In the genomic region with DNA sequence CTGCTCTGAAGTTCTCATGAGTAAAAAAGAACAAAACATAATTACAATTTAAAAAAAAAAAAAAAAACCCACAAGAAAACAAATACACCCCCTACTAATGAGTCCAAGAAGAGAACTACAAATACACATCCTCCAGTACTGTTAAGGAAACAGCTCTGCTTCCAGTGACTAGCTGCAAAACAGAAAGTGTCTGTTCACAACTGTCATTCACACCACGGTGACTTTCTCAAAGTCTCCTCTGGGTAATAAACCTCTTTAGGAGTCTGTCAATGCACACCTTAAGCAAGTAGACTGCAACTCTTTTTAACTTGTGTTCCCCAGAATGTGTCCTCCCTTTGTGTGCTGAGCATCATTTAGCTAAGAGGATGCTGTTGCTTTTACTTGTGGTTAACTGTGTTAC, we compare ENCODE assay signal across 12 cellular contexts. TPM values are rescaled to one million over a fixed set of nuclear protein-coding genes. Genes with fewer than 3 reads are reported as not detected.
DNase-seq lines count a peak whose midpoint lies in the region; ATAC-seq and TF ChIP-seq lines count a peak whose summit lies in the region.
"Had no signal": no experiment of that assay in that cellular context is flagged by ENCODE, and none has a peak within 500 bp of the region (broad histone marks: within the 10 kb centered on the region; RNA-seq: fewer than 3 reads in every experiment).

No MANE protein-coding gene starts in this region.

- peaks cover 32% of the 10 kb centered on the region for H3K79me2 ChIP-seq in PC-9 (ENCODE audit: low read depth)

- ATAC-seq in activated T-cell treated with anti-CD3 and anti-CD28 coated beads, Interleukin-2, amount 50 U/mL, for 4 hours, result peak in 1 of 2 donors; percentile 19
- ATAC-seq in GM21367 (IDR thresholded peaks at IDR 0.05; ENCODE audit: unreplicated experiment) (peak; percentile 47), IMR-90 (ENCODE audit: low read depth) (no peak)
- ATAC-seq in naive thymus-derived CD4-positive, alpha-beta T cell, result peak; percentile 48

- BruUV-seq in IMR-90 (replicated peaks; lab: Mats Ljungman, UMichigan) (no TSS peak), PC-9 (replicated peaks; lab: Mats Ljungman, UMichigan) (no TSS peak)

- peaks cover 50% of the 10 kb centered on the region for H4K20me1 ChIP-seq in IMR-90 (ENCODE audit: insufficient read depth, low read length)
- H4K20me1 ChIP-seq in PC-9 (ENCODE audit: insufficient read depth), result no peaks in the 10 kb centered on the region

- POLR2A ChIA-PET in IMR-90 (lab: Charles Lee; ENCODE audit: unreplicated experiment) (interaction anchor here (0.7 kb wide), 2 partner anchors 136 to 1343 kb away, joined by 3 to 4 read pairs; no protein-coding TSS in a partner anchor), PC-9 (lab: Charles Lee; ENCODE audit: unreplicated experiment) (interaction anchor here (0.6 kb wide), 1 partner anchor 37 kb away, joined by 3 read pairs; no protein-coding TSS in a partner anchor)
- POLR2A ChIA-PET in naive thymus-derived CD4-positive, alpha-beta T cell (lab: Charles Lee), result interaction anchor here (1.5 kb wide), 1 partner anchor 55 kb away, joined by 3 read pairs; a partner anchor contains a TSS

- H3K4me3 ChIP-seq in IMR-90 (ENCODE audit: insufficient read depth, low read depth, low read length), result no peak overlapping the region
- no peak overlapping the region for H3K4me3 ChIP-seq in naive thymus-derived CD4-positive, alpha-beta T cell (ENCODE audit: low read length)
- no peak overlapping the region for H3K4me3 ChIP-seq in effector memory CD4-positive, alpha-beta T cell (ENCODE audit: insufficient read depth, low read depth, low read length, poor library complexity, severe bottlenecking)
- H3K4me3 ChIP-seq in PC-9, result no peak overlapping the region
- H3K4me3 ChIP-seq: sigmoid colon had no signal

- no peak for DNase-seq in activated T-cell treated with anti-CD3 and anti-CD28 coated beads, Interleukin-2, amount 50 U/mL, for 4 hours
- no peak for DNase-seq in activated T-cell treated with anti-CD3 and anti-CD28 coated beads, Interleukin-2, amount 50 U/mL, for 48 hours
- no peak for DNase-seq in IMR-90
- DNase-seq in naive thymus-derived CD4-positive, alpha-beta T cell, result no peak
- DNase-seq in OCI-M2 (lab: John Stamatoyannopoulos, UW; ENCODE audit: unreplicated experiment), result no peak
- DNase-seq in effector memory CD4-positive, alpha-beta T cell, result no peak
- DNase-seq in PC-9, result no peak
- DNase-seq: GF-D8, heart right ventricle, NCI-H446 treated with DMSO at 0.1 percent for 48 hours, sigmoid colon had no signal

- H3K4me1 ChIP-seq in IMR-90 (ENCODE audit: control insufficient read depth, insufficient read depth, low read length) (peaks cover 9% of the 10 kb centered on the region), PC-9 (replicated peaks; ENCODE audit: insufficient read depth) (peaks cover 10% of the 10 kb centered on the region; the same call in 1 of the 2 replicates)
- H3K4me1 ChIP-seq in naive thymus-derived CD4-positive, alpha-beta T cell (ENCODE audit: control insufficient read depth in 2 of 2, insufficient read depth in 2 of 2, low read length in 2 of 2), result peaks cover 30 to 41% of the 10 kb centered on the region in 2 donors
- peaks cover 25% of the 10 kb centered on the region for H3K4me1 ChIP-seq in effector memory CD4-positive, alpha-beta T cell (ENCODE audit: control insufficient read depth, insufficient read depth, low read length, poor library complexity, severe bottlenecking)

- no peak overlapping the region for H3K27ac ChIP-seq in IMR-90 (ENCODE audit: insufficient read depth, low read length)
- no peak overlapping the region for H3K27ac ChIP-seq in naive thymus-derived CD4-positive, alpha-beta T cell (ENCODE audit: low read depth, low read length)
- H3K27ac ChIP-seq in effector memory CD4-positive, alpha-beta T cell (ENCODE audit: insufficient read depth, low read length, poor library complexity, severe bottlenecking), result no peak overlapping the region
- no peak overlapping the region for H3K27ac ChIP-seq in PC-9
- H3K27ac ChIP-seq: sigmoid colon had no signal

- in situ Hi-C loops in IMR-90 (cut with MboI; ENCODE audit: low sequenced_read_pairs), result no loop called here

- H3K4me3 Mint-ChIP-seq in activated T-cell treated with anti-CD3 and anti-CD28 coated beads, Interleukin-2, amount 50 U/mL, for 4 hours, result peak overlapping the region; percentile 33
- peak overlapping the region in 4 of 10 donors; percentile 9 to 74 (median 38) for H3K4me3 Mint-ChIP-seq in naive thymus-derived CD4-positive, alpha-beta T cell

- no peaks in the 10 kb centered on the region for H3K9me3 Mint-ChIP-seq in activated T-cell treated with anti-CD3 and anti-CD28 coated beads, Interleukin-2, amount 50 U/mL, for 4 hours
- no peaks in the 10 kb centered on the region for H3K9me3 Mint-ChIP-seq in naive thymus-derived CD4-positive, alpha-beta T cell

- CTCF ChIA-PET in IMR-90 (lab: Yijun Ruan, JAX), result interaction anchor here (0.6 to 1.0 kb wide), 2 partner anchors 56 to 369 kb away, joined by 3 to 4 read pairs; no protein-coding TSS in a partner anchor
- CTCF ChIA-PET in naive thymus-derived CD4-positive, alpha-beta T cell (lab: Charles Lee), result interaction anchor here (0.5 kb wide), 1 partner anchor 68 kb away, joined by 3 read pairs; no protein-coding TSS in a partner anchor
- CTCF ChIA-PET in PC-9 (lab: Charles Lee), result interaction anchor here (0.6 kb wide), 1 partner anchor 158 kb away, joined by 11 read pairs; no protein-coding TSS in a partner anchor

- TF ChIP-seq RAD21 in IMR-90 (IDR thresholded peaks at IDR 0.05; ENCODE audit: low read length), result no peak

- intact Hi-C loops in IMR-90 (cut with micrococcal nuclease) (loop anchor here (2.0 kb wide), 1 partner anchor 49 kb away; no protein-coding TSS in a partner anchor), PC-9 (cut with micrococcal nuclease; ENCODE audit: unreplicated experiment) (no loop called here)
- intact Hi-C loops in naive thymus-derived CD4-positive, alpha-beta T cell (cut with micrococcal nuclease), result loop anchor here in 1 of 2 donors (2.0 to 5.0 kb wide), 2 partner anchors 13 to 376 kb away; no protein-coding TSS in a partner anchor

- H3K9ac ChIP-seq in IMR-90 (ENCODE audit: low read depth, low read length), result no peak overlapping the region

- TF ChIP-seq POLR2A in IMR-90 (IDR thresholded peaks at IDR 0.05; ENCODE audit: low read depth, low read length), result no peak

- H3K27me3 Mint-ChIP-seq in activated T-cell treated with anti-CD3 and anti-CD28 coated beads, Interleukin-2, amount 50 U/mL, for 4 hours (ENCODE audit: low read depth), result no peaks in the 10 kb centered on the region
- no peaks in the 10 kb centered on the region for H3K27me3 Mint-ChIP-seq in naive thymus-derived CD4-positive, alpha-beta T cell

- H3K23ac ChIP-seq in IMR-90 (ENCODE audit: low read depth, low read length), result peak overlapping the region; percentile 51; the same call in 1 of the 2 replicates

- no CpG with 5 or more reads among the region's 1 CpG for WGBS in IMR-90 (ENCODE audit: extremely low coverage in 2 of 2, insufficient read length in 1 of 2), 2 experiments

- H4K91ac ChIP-seq in IMR-90 (ENCODE audit: insufficient read depth, low read depth, low read length), result no peak overlapping the region

- no peaks in the 10 kb centered on the region for H3K27me3 ChIP-seq in IMR-90 (ENCODE audit: control insufficient read depth, insufficient read depth, low read length)
- no peaks in the 10 kb centered on the region for H3K27me3 ChIP-seq in naive thymus-derived CD4-positive, alpha-beta T cell (ENCODE audit: control insufficient read depth in 2 of 2, insufficient read depth in 2 of 2, low read length in 2 of 2)
- H3K27me3 ChIP-seq in effector memory CD4-positive, alpha-beta T cell (replicated peaks; ENCODE audit: control insufficient read depth, insufficient read depth, low read length, poor library complexity, severe bottlenecking), result no peaks in the 10 kb centered on the region
- H3K27me3 ChIP-seq in PC-9 (ENCODE audit: insufficient read depth, low read depth), result no peaks in the 10 kb centered on the region
- H3K27me3 ChIP-seq: heart right ventricle, sigmoid colon had no signal

- no peak overlapping the region for H3K18ac ChIP-seq in IMR-90 (ENCODE audit: low read depth, low read length)

- H3K36me3 ChIP-seq in IMR-90 (ENCODE audit: control insufficient read depth, insufficient read depth, low read length), result peaks cover 19% of the 10 kb centered on the region
- peaks cover 0 to 4% (median 0%) of the 10 kb centered on the region in 3 experiments for H3K36me3 ChIP-seq in naive thymus-derived CD4-positive, alpha-beta T cell (ENCODE audit: control insufficient read depth in 2 of 3, insufficient read depth in 3 of 3, low read length in 3 of 3)
- H3K36me3 ChIP-seq in effector memory CD4-positive, alpha-beta T cell (ENCODE audit: control insufficient read depth, insufficient read depth, low read length), result peaks cover 5% of the 10 kb centered on the region
- 0 out of 2 replicates have a peak, but pooled peaks cover 7% of the 10 kb centered on the region for H3K36me3 ChIP-seq in PC-9 (ENCODE audit: low read depth)

- 0 out of 2 replicates have a peak overlapping the region, but pooled peaks have one; percentile 57 for H3K14ac ChIP-seq in IMR-90 (replicated peaks; ENCODE audit: low read depth, low read length)

- H2BK5ac ChIP-seq in IMR-90 (ENCODE audit: low read depth, low read length, poor library complexity, severe bottlenecking), result no peak overlapping the region

- peaks cover 4% of the 10 kb centered on the region; the same call in 1 of the 2 replicates for H3F3A ChIP-seq in PC-9 (ENCODE audit: insufficient read depth, low read depth)

- no peak overlapping the region for H2AK9ac ChIP-seq in IMR-90 (replicated peaks; ENCODE audit: low read depth, low read length, poor library complexity)

- H3K4me2 ChIP-seq in IMR-90 (ENCODE audit: low read depth, low read length) (no peak overlapping the region), PC-9 (no peak overlapping the region)

- H2BK15ac ChIP-seq in IMR-90 (ENCODE audit: low read depth, low read length), result no peak overlapping the region

- dilution Hi-C loops in IMR-90 (cut with HindIII; ENCODE audit: low sequenced_read_pairs, unreplicated experiment), result no loop called here

- H3K9me3 ChIP-seq in IMR-90 (ENCODE audit: control insufficient read depth, insufficient read depth, low read length), result no peaks in the 10 kb centered on the region
- no peaks in the 10 kb centered on the region for H3K9me3 ChIP-seq in naive thymus-derived CD4-positive, alpha-beta T cell (ENCODE audit: control insufficient read depth in 2 of 3, low read length in 3 of 3)
- no peaks in the 10 kb centered on the region for H3K9me3 ChIP-seq in effector memory CD4-positive, alpha-beta T cell (ENCODE audit: control insufficient read depth, low read length)
- no peaks in the 10 kb centered on the region for H3K9me3 ChIP-seq in PC-9 (ENCODE audit: insufficient read depth, low read depth)
- H3K9me3 ChIP-seq: heart right ventricle, sigmoid colon had no signal

- no peaks in the 10 kb centered on the region for H3K9me2 ChIP-seq in PC-9 (ENCODE audit: insufficient read depth)

- peak overlapping the region in 2 of 9 donors; percentile 22 to 80 for H3K27ac Mint-ChIP-seq in naive thymus-derived CD4-positive, alpha-beta T cell

- H3K9me1 ChIP-seq in IMR-90 (ENCODE audit: insufficient read depth, low read length), result peaks cover 17% of the 10 kb centered on the region

- no peak overlapping the region for H3K4ac ChIP-seq in IMR-90 (ENCODE audit: low read depth, low read length)

- no peak overlapping the region for H2BK20ac ChIP-seq in IMR-90 (ENCODE audit: low read depth, low read length)

- no peak overlapping the region for H2AK5ac ChIP-seq in IMR-90 (ENCODE audit: low read depth, low read length)

- H4K8ac ChIP-seq in IMR-90 (ENCODE audit: low read depth in 2 of 2, low read length in 2 of 2), result no peak overlapping the region

- H3K4me1 Mint-ChIP-seq in activated T-cell treated with anti-CD3 and anti-CD28 coated beads, Interleukin-2, amount 50 U/mL, for 4 hours (ENCODE audit: low read depth), result peaks cover 72% of the 10 kb centered on the region
- peaks cover 45 to 84% (median 74%) of the 10 kb centered on the region in 7 donors for H3K4me1 Mint-ChIP-seq in naive thymus-derived CD4-positive, alpha-beta T cell

- H2AFZ ChIP-seq in IMR-90 (replicated peaks; ENCODE audit: low read length, poor library complexity) (no peak overlapping the region), PC-9 (no peak overlapping the region)

- TF ChIP-seq CTCF in IMR-90 (conservative IDR thresholded peaks at IDR 0.05; ENCODE audit: low read depth, low read length) (no peak), PC-9 (conservative IDR thresholded peaks at IDR 0.05) (no peak)

- H2BK120ac ChIP-seq in IMR-90 (ENCODE audit: low read depth, low read length), result no peak overlapping the region

- H4K5ac ChIP-seq in IMR-90 (ENCODE audit: low read depth, low read length), result no peak overlapping the region

- peaks cover 38 to 80% of the 10 kb centered on the region in 2 experiments for H3K79me1 ChIP-seq in IMR-90 (ENCODE audit: low read depth in 1 of 2, low read length in 2 of 2)

- no peak overlapping the region for H3K56ac ChIP-seq in IMR-90 (ENCODE audit: extremely low read depth, insufficient read depth, low read length)

- peaks cover 34% of the 10 kb centered on the region for H3K36me3 Mint-ChIP-seq in activated T-cell treated with anti-CD3 and anti-CD28 coated beads, Interleukin-2, amount 50 U/mL, for 4 hours (ENCODE audit: insufficient read depth)
- H3K36me3 Mint-ChIP-seq in naive thymus-derived CD4-positive, alpha-beta T cell, result peaks cover 3 to 52% (median 39%) of the 10 kb centered on the region in 5 donors

RNA-seq across cellular contexts. Expression of a gene that starts 6.2 kb away (rescaled TPM):
- 10 to 100 TPM; 53.6 to 60.0 (median 58.7) TPM for total RNA-seq in activated T-cell treated with anti-CD3 and anti-CD28 coated beads, Interleukin-2, amount 50 U/mL, for 4 hours
- 49.3 and 70.3 TPM in 2 replicates for total RNA-seq in IMR-90 (2012; rRNA removed)
- 82.0 and 138 TPM in 2 replicates for polyA plus RNA-seq in IMR-90 (2012; rRNA removed)
- polyA plus RNA-seq in IMR-90 (2012; cell fraction: cytosol; rRNA removed), result 66.1 and 66.5 TPM in 2 replicates
- 16.5 and 39.0 TPM in 2 replicates for polyA plus RNA-seq in IMR-90 (2012; cell fraction: nucleus; rRNA removed; ENCODE audit: low replicate concordance)
- total RNA-seq in naive thymus-derived CD4-positive, alpha-beta T cell, result 10 to 100 TPM; 16.4 to 83.9 (median 30.0) TPM
- polyA plus RNA-seq in naive thymus-derived CD4-positive, alpha-beta T cell, result 10 to 100 TPM; 28.4 to 33.4 TPM
- total RNA-seq in PC-9 (2021), result 45.2 and 53.6 TPM in 2 replicates

RNA-seq across cellular contexts. Expression of a gene that starts 54.7 kb away (rescaled TPM):
- total RNA-seq in activated T-cell treated with anti-CD3 and anti-CD28 coated beads, Interleukin-2, amount 50 U/mL, for 4 hours, result 10 to 100 TPM; 72.6 to 83.7 (median 80.4) TPM
- total RNA-seq in IMR-90 (2012; rRNA removed) (10.0 and 51.4 TPM in 2 replicates), PC-9 (2021) (26.8 and 34.4 TPM in 2 replicates)
- polyA plus RNA-seq in IMR-90 (2012; rRNA removed), result 61.5 and 64.1 TPM in 2 replicates
- 6.8 and 7.2 TPM in 2 replicates for polyA plus RNA-seq in IMR-90 (2012; cell fraction: cytosol; rRNA removed)
- 3.4 and 26.1 TPM in 2 replicates for polyA plus RNA-seq in IMR-90 (2012; cell fraction: nucleus; rRNA removed; ENCODE audit: low replicate concordance)
- 10 to 100 TPM; 34.2 to 70.9 (median 41.5) TPM for total RNA-seq in naive thymus-derived CD4-positive, alpha-beta T cell
- 100 to 1,000 TPM; 113 to 115 TPM for polyA plus RNA-seq in naive thymus-derived CD4-positive, alpha-beta T cell
